In genomic region chr6:11514672-11515071, GRCh38 we compare ENCODE assay signal across 13 cellular contexts. TPM values are rescaled to one million over a fixed set of nuclear protein-coding genes. Genes with fewer than 3 reads are reported as not detected.
A peak's percentile ranks its signal among the peaks of the same experiment; 100 is the strongest.
DNase-seq lines count a peak whose midpoint lies in the region; ATAC-seq and TF ChIP-seq lines count a peak whose summit lies in the region.
"Had no signal": no experiment of that assay in that cellular context is flagged by ENCODE, and none has a peak within 500 bp of the region (broad histone marks: within the 10 kb centered on the region; RNA-seq: fewer than 3 reads in every experiment).

No MANE protein-coding gene starts in this region.

- no peak for TF ChIP-seq CTCF in activated B cell treated with CpG ODN at 0.5 μM for 24 hours (IDR thresholded peaks at IDR 0.05)
- no peak for TF ChIP-seq CTCF in natural killer cell (IDR thresholded peaks at IDR 0.05)

- DNase-seq in activated B cell treated with CpG ODN at 0.5 μM for 24 hours, result no peak
- no peak for DNase-seq in natural killer cell
- DNase-seq in activated CD8-positive, alpha-beta memory T cell treated with anti-CD3 and anti-CD28 coated beads, Interleukin-2, amount 10 ng/mL, durations not matched to agents 7 days and 5 days, result no peak
- DNase-seq in NCI-H526 (lab: John Stamatoyannopoulos, UW), result no peak
- DNase-seq in stimulated activated naive CD4-positive, alpha-beta T cell (lab: John Stamatoyannopoulos, UW), result no peak
- DNase-seq: activated T-cell treated with anti-CD3 and anti-CD28 coated beads, Interleukin-2, amount 50 U/mL, for 24 hours; Caco-2; T-helper 2 cell had no signal

- intact Hi-C loops in activated B cell treated with CpG ODN at 0.5 μM for 24 hours (cut with micrococcal nuclease), result no loop called here
- intact Hi-C loops in natural killer cell (cut with micrococcal nuclease), result no loop called here

- no peaks in the 10 kb centered on the region for H3K27me3 Mint-ChIP-seq in activated B cell treated with CpG ODN at 0.5 μM for 24 hours
- peaks cover 9 to 44% of the 10 kb centered on the region in 2 donors for H3K27me3 Mint-ChIP-seq in natural killer cell (ENCODE audit: low read depth in 2 of 2)
- H3K27me3 Mint-ChIP-seq in activated CD8-positive, alpha-beta memory T cell treated with anti-CD3 and anti-CD28 coated beads, Interleukin-2, amount 10 ng/mL, durations not matched to agents 7 days and 5 days, result peaks cover 54% of the 10 kb centered on the region

- CTCF ChIA-PET in activated B cell treated with CpG ODN at 0.5 μM for 24 hours (lab: Charles Lee), result interaction anchor here (1.2 to 1.3 kb wide), 2 partner anchors 18 to 371 kb away, joined by 3 to 6 read pairs; no protein-coding TSS in a partner anchor
- CTCF ChIA-PET in activated CD8-positive, alpha-beta memory T cell treated with anti-CD3 and anti-CD28 coated beads, Interleukin-2, amount 10 ng/mL, durations not matched to agents 7 days and 5 days (lab: Charles Lee), result no interaction called here

- H3K9me3 Mint-ChIP-seq in activated B cell treated with CpG ODN at 0.5 μM for 24 hours (peaks cover 5% of the 10 kb centered on the region), natural killer cell (peaks cover 0 to 2% of the 10 kb centered on the region in 2 donors)
- H3K9me3 Mint-ChIP-seq in activated CD8-positive, alpha-beta memory T cell treated with anti-CD3 and anti-CD28 coated beads, Interleukin-2, amount 10 ng/mL, durations not matched to agents 7 days and 5 days (ENCODE audit: low read depth), result peaks cover 3% of the 10 kb centered on the region
- H3K9me3 Mint-ChIP-seq: central memory CD8-positive, alpha-beta T cell had no signal

- H3K36me3 Mint-ChIP-seq in activated B cell treated with CpG ODN at 0.5 μM for 24 hours (ENCODE audit: low read depth) (no peaks in the 10 kb centered on the region), natural killer cell (no peaks in the 10 kb centered on the region)
- peaks cover 3% of the 10 kb centered on the region for H3K36me3 Mint-ChIP-seq in activated CD8-positive, alpha-beta memory T cell treated with anti-CD3 and anti-CD28 coated beads, Interleukin-2, amount 10 ng/mL, durations not matched to agents 7 days and 5 days

- ATAC-seq in GM18870 (IDR thresholded peaks at IDR 0.05; ENCODE audit: unreplicated experiment) (peak; percentile 78), GM21576 (IDR thresholded peaks at IDR 0.05; ENCODE audit: unreplicated experiment) (peak; percentile 91), HG03103 (IDR thresholded peaks at IDR 0.05; ENCODE audit: low read depth, unreplicated experiment) (peak; percentile 90), activated B cell treated with CpG ODN at 0.5 μM for 24 hours (ENCODE audit: low read depth) (peak; percentile 66), natural killer cell (no peak)
- no peak for ATAC-seq in activated CD8-positive, alpha-beta memory T cell treated with anti-CD3 and anti-CD28 coated beads, Interleukin-2, amount 10 ng/mL, durations not matched to agents 7 days and 5 days

- H3K27ac Mint-ChIP-seq in activated B cell treated with CpG ODN at 0.5 μM for 24 hours (peak overlapping the region; percentile 81), natural killer cell (no peak overlapping the region)
- no peak overlapping the region for H3K27ac Mint-ChIP-seq in activated CD8-positive, alpha-beta memory T cell treated with anti-CD3 and anti-CD28 coated beads, Interleukin-2, amount 10 ng/mL, durations not matched to agents 7 days and 5 days
- H3K27ac Mint-ChIP-seq: activated T-cell treated with anti-CD3 and anti-CD28 coated beads, Interleukin-2, amount 50 U/mL, for 24 hours; progenitor cell of endocrine pancreas had no signal

- H3K4me1 Mint-ChIP-seq in activated B cell treated with CpG ODN at 0.5 μM for 24 hours, result peaks cover 40% of the 10 kb centered on the region
- H3K4me1 Mint-ChIP-seq in natural killer cell, result no peaks in the 10 kb centered on the region
- peaks cover 6% of the 10 kb centered on the region for H3K4me1 Mint-ChIP-seq in activated CD8-positive, alpha-beta memory T cell treated with anti-CD3 and anti-CD28 coated beads, Interleukin-2, amount 10 ng/mL, durations not matched to agents 7 days and 5 days
- H3K4me1 Mint-ChIP-seq: central memory CD8-positive, alpha-beta T cell had no signal

- H3K4me3 Mint-ChIP-seq in activated B cell treated with CpG ODN at 0.5 μM for 24 hours, result peak overlapping the region; percentile 49
- no peak overlapping the region for H3K4me3 Mint-ChIP-seq in natural killer cell
- H3K4me3 Mint-ChIP-seq in activated CD8-positive, alpha-beta memory T cell treated with anti-CD3 and anti-CD28 coated beads, Interleukin-2, amount 10 ng/mL, durations not matched to agents 7 days and 5 days, result no peak overlapping the region
- H3K4me3 Mint-ChIP-seq: activated T-cell treated with anti-CD3 and anti-CD28 coated beads, Interleukin-2, amount 50 U/mL, for 24 hours; central memory CD8-positive, alpha-beta T cell had no signal

- POLR2A ChIA-PET in activated B cell treated with CpG ODN at 0.5 μM for 24 hours (lab: Charles Lee), result interaction anchor here (1.2 to 1.3 kb wide), 2 partner anchors 23 to 54 kb away, joined by 3 read pairs; no protein-coding TSS in a partner anchor

RNA-seq across cellular contexts. Expression of gene TMEM170B, which starts 22.9 kb away (rescaled TPM):
- total RNA-seq in activated B cell treated with CpG ODN at 0.5 μM for 24 hours (2.6 and 2.8 TPM in 2 replicates), natural killer cell (1 to 10 TPM; 1.8 to 3.6 (median 2.5) TPM)
- 1 to 10 TPM in 1 of 2 experiments, under 1 TPM in 1; 0.70 to 1.7 TPM for total RNA-seq in activated CD8-positive, alpha-beta memory T cell treated with anti-CD3 and anti-CD28 coated beads, Interleukin-2, amount 10 ng/mL, durations not matched to agents 7 days and 5 days

Comparison
In these comparisons a context has a peak if more than half of its experiments do, and no peak if none do; other contexts are left out.
1. ATAC-seq: peak in GM18870 (single experiment), GM21576 (single experiment), HG03103 (single experiment) and activated B cell treated with CpG ODN at 0.5 μM for 24 hours (single experiment); none in natural killer cell (0 of 3) and activated CD8-positive, alpha-beta memory T cell treated with anti-CD3 and anti-CD28 coated beads, Interleukin-2, amount 10 ng/mL, durations not matched to agents 7 days and 5 days (single experiment).